Comparison of ENCODE assay signal across 2 cellular contexts in genomic region chr5:132024789-132025402, GRCh38.
A peak's percentile ranks its signal among the peaks of the same experiment; 100 is the strongest.
TF ChIP-seq lines count a peak whose summit lies in the region.

No MANE protein-coding gene starts in this region.

TF ChIP-seq in HepG2, 621 proteins besides CTCF, POLR2A, EP300 and RAD21:
- TF ChIP-seq TBP (CRISPR knock-in tag; IDR thresholded peaks at IDR 0.05) (no peak), ZSCAN12 (CRISPR knock-in tag; IDR thresholded peaks at IDR 0.05) (no peak), MIER2 (CRISPR knock-in tag; IDR thresholded peaks at IDR 0.05) (peak; percentile 83), REST (IDR thresholded peaks at IDR 0.05; ENCODE audit: borderline replicate concordance in 1 of 2, low read depth in 1 of 2, low read length in 2 of 2) (peak; percentile 24 to 89)

TF ChIP-seq in GM12878, 131 proteins besides CTCF, POLR2A, EP300 and RAD21:
- TF ChIP-seq REST (IDR thresholded peaks at IDR 0.05; ENCODE audit: low read depth, low read length) (peak; percentile 74), ESRRA (IDR thresholded peaks at IDR 0.05; ENCODE audit: low read length) (no peak)
